Comparison of ENCODE assay signal across 2 cellular contexts in the genomic region with DNA sequence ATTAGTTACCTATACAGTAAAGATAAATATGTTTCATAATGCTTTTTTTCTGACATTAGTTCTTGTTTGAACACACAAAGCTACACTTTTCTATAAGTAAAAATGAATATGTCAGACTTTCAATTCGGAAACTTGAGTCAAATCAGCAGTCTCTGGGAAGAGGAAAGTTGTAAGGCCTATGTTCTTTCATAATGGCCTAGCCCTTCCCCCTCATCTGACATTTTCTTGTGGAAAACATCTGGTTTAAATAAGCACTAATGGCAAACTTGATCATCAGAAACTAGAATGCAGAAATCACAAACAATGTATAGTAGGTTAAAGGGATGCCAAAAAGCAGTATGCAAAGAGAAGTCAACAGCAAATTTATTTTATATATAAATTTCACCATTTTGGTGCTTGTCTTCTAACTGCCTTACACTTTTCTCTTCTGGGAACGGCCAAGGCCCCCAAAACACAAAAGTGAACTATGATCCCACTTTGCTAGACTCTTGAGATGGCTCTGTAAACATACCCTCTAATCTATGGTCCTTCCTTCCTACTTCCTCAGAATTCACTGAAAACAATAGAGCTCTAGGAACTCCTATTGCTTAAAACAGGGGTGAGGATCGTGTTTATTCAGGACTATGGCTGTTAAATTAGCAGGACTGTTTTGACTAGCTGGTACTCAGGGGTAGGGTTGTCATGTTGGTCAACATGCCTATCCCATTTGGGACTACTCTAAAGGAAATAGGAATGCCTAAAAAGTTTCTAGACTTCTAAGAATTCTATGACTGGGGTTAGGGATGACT.
TF ChIP-seq lines count a peak whose summit lies in the region.

No MANE protein-coding gene starts in this region.

TF ChIP-seq in HEK293, 187 proteins besides CTCF, POLR2A, EP300 and RAD21 (continued from another document):
- TF ChIP-seq, protein P1, sequence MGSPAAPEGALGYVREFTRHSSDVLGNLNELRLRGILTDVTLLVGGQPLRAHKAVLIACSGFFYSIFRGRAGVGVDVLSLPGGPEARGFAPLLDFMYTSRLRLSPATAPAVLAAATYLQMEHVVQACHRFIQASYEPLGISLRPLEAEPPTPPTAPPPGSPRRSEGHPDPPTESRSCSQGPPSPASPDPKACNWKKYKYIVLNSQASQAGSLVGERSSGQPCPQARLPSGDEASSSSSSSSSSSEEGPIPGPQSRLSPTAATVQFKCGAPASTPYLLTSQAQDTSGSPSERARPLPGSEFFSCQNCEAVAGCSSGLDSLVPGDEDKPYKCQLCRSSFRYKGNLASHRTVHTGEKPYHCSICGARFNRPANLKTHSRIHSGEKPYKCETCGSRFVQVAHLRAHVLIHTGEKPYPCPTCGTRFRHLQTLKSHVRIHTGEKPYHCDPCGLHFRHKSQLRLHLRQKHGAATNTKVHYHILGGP (tag by site-specific recombination; IDR thresholded peaks at IDR 0.05): 0 out of 2 replicates have a peak, but pooled peaks have one; percentile 41

TF ChIP-seq in GM12878, 131 proteins besides CTCF, POLR2A, EP300 and RAD21 (continued from another document and continues in another):
- TF ChIP-seq TCF3 (IDR thresholded peaks at IDR 0.05; ENCODE audit: borderline replicate concordance, insufficient read depth, low read depth, low read length): 0 out of 2 replicates have a peak, but pooled peaks have one; percentile 53
- TF ChIP-seq YY1 (IDR thresholded peaks at IDR 0.05; ENCODE audit: low read depth, low read length): no peak
- no peak for TF ChIP-seq MXI1 (IDR thresholded peaks at IDR 0.05; ENCODE audit: low read depth, low read length)
- TF ChIP-seq MTA3 (IDR thresholded peaks at IDR 0.05; ENCODE audit: borderline replicate concordance, low read length): peak; percentile 95
- peak in 1 of 2 experiments; percentile 77; a peak in 1 of 4 replicates for TF ChIP-seq CEBPB (IDR thresholded peaks at IDR 0.05; ENCODE audit: borderline replicate concordance in 1 of 2, low read depth in 2 of 2, low read length in 2 of 2)
- TF ChIP-seq EED (IDR thresholded peaks at IDR 0.05; ENCODE audit: low read depth): peak; percentile 94
- TF ChIP-seq RUNX3 (IDR thresholded peaks at IDR 0.05; ENCODE audit: low read length): peak; percentile 82
- TF ChIP-seq, protein P2, sequence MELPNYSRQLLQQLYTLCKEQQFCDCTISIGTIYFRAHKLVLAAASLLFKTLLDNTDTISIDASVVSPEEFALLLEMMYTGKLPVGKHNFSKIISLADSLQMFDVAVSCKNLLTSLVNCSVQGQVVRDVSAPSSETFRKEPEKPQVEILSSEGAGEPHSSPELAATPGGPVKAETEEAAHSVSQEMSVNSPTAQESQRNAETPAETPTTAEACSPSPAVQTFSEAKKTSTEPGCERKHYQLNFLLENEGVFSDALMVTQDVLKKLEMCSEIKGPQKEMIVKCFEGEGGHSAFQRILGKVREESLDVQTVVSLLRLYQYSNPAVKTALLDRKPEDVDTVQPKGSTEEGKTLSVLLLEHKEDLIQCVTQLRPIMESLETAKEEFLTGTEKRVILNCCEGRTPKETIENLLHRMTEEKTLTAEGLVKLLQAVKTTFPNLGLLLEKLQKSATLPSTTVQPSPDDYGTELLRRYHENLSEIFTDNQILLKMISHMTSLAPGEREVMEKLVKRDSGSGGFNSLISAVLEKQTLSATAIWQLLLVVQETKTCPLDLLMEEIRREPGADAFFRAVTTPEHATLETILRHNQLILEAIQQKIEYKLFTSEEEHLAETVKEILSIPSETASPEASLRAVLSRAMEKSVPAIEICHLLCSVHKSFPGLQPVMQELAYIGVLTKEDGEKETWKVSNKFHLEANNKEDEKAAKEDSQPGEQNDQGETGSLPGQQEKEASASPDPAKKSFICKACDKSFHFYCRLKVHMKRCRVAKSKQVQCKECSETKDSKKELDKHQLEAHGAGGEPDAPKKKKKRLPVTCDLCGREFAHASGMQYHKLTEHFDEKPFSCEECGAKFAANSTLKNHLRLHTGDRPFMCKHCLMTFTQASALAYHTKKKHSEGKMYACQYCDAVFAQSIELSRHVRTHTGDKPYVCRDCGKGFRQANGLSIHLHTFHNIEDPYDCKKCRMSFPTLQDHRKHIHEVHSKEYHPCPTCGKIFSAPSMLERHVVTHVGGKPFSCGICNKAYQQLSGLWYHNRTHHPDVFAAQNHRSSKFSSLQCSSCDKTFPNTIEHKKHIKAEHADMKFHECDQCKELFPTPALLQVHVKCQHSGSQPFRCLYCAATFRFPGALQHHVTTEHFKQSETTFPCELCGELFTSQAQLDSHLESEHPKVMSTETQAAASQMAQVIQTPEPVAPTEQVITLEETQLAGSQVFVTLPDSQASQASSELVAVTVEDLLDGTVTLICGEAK (IDR thresholded peaks at IDR 0.05; ENCODE audit: borderline replicate concordance): no peak
- peak; percentile 27; the same call in 1 of the 2 replicates for TF ChIP-seq ATF7 (IDR thresholded peaks at IDR 0.05; ENCODE audit: low read depth)
- peak; percentile 94; the same call in 1 of the 2 replicates for TF ChIP-seq FOXM1 (IDR thresholded peaks at IDR 0.05; ENCODE audit: low read depth, low read length)
- no peak for TF ChIP-seq PML (IDR thresholded peaks at IDR 0.05; ENCODE audit: low read length)
- TF ChIP-seq NFIC (IDR thresholded peaks at IDR 0.05; ENCODE audit: low read depth, low read length): peak; percentile 98
- peak; percentile 33; the same call in 1 of the 3 replicates for TF ChIP-seq POU2F2 (IDR thresholded peaks at IDR 0.05; ENCODE audit: borderline replicate concordance, low read depth, low read length)
- TF ChIP-seq, protein P3, sequence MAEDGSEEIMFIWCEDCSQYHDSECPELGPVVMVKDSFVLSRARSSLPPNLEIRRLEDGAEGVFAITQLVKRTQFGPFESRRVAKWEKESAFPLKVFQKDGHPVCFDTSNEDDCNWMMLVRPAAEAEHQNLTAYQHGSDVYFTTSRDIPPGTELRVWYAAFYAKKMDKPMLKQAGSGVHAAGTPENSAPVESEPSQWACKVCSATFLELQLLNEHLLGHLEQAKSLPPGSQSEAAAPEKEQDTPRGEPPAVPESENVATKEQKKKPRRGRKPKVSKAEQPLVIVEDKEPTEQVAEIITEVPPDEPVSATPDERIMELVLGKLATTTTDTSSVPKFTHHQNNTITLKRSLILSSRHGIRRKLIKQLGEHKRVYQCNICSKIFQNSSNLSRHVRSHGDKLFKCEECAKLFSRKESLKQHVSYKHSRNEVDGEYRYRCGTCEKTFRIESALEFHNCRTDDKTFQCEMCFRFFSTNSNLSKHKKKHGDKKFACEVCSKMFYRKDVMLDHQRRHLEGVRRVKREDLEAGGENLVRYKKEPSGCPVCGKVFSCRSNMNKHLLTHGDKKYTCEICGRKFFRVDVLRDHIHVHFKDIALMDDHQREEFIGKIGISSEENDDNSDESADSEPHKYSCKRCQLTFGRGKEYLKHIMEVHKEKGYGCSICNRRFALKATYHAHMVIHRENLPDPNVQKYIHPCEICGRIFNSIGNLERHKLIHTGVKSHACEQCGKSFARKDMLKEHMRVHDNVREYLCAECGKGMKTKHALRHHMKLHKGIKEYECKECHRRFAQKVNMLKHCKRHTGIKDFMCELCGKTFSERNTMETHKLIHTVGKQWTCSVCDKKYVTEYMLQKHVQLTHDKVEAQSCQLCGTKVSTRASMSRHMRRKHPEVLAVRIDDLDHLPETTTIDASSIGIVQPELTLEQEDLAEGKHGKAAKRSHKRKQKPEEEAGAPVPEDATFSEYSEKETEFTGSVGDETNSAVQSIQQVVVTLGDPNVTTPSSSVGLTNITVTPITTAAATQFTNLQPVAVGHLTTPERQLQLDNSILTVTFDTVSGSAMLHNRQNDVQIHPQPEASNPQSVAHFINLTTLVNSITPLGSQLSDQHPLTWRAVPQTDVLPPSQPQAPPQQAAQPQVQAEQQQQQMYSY (CRISPR knock-in tag; IDR thresholded peaks at IDR 0.05): 0 out of 2 replicates have a peak, but pooled peaks have one; percentile 29
- TF ChIP-seq ETV6 (conservative IDR thresholded peaks at IDR 0.05 in 1 of 2, IDR thresholded peaks at IDR 0.05 in 1 of 2; ENCODE audit: borderline replicate concordance in 1 of 2, low read depth in 1 of 2): peak in 1 of 2 experiments; percentile 97; a peak in 2 of 4 replicates
- TF ChIP-seq STAT1 (conservative IDR thresholded peaks at IDR 0.05): no peak
- TF ChIP-seq, protein P4, sequence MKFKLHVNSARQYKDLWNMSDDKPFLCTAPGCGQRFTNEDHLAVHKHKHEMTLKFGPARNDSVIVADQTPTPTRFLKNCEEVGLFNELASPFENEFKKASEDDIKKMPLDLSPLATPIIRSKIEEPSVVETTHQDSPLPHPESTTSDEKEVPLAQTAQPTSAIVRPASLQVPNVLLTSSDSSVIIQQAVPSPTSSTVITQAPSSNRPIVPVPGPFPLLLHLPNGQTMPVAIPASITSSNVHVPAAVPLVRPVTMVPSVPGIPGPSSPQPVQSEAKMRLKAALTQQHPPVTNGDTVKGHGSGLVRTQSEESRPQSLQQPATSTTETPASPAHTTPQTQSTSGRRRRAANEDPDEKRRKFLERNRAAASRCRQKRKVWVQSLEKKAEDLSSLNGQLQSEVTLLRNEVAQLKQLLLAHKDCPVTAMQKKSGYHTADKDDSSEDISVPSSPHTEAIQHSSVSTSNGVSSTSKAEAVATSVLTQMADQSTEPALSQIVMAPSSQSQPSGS (IDR thresholded peaks at IDR 0.05; ENCODE audit: low read length): peak; percentile 91
- TF ChIP-seq SRF (IDR thresholded peaks at IDR 0.05; ENCODE audit: low read depth in 2 of 2, low read length in 2 of 2): peak in 1 of 2 experiments; percentile 46; a peak in 1 of 4 replicates
- 0 out of 2 replicates have a peak, but pooled peaks have one; percentile 38 for TF ChIP-seq ZNF217 (IDR thresholded peaks at IDR 0.05)
- TF ChIP-seq, protein P5, sequence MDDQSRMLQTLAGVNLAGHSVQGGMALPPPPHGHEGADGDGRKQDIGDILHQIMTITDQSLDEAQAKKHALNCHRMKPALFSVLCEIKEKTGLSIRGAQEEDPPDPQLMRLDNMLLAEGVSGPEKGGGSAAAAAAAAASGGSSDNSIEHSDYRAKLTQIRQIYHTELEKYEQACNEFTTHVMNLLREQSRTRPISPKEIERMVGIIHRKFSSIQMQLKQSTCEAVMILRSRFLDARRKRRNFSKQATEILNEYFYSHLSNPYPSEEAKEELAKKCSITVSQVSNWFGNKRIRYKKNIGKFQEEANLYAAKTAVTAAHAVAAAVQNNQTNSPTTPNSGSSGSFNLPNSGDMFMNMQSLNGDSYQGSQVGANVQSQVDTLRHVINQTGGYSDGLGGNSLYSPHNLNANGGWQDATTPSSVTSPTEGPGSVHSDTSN (IDR thresholded peaks at IDR 0.05; ENCODE audit: insufficient replicate concordance, low read depth, low read length): no peak
- TF ChIP-seq, protein P6, sequence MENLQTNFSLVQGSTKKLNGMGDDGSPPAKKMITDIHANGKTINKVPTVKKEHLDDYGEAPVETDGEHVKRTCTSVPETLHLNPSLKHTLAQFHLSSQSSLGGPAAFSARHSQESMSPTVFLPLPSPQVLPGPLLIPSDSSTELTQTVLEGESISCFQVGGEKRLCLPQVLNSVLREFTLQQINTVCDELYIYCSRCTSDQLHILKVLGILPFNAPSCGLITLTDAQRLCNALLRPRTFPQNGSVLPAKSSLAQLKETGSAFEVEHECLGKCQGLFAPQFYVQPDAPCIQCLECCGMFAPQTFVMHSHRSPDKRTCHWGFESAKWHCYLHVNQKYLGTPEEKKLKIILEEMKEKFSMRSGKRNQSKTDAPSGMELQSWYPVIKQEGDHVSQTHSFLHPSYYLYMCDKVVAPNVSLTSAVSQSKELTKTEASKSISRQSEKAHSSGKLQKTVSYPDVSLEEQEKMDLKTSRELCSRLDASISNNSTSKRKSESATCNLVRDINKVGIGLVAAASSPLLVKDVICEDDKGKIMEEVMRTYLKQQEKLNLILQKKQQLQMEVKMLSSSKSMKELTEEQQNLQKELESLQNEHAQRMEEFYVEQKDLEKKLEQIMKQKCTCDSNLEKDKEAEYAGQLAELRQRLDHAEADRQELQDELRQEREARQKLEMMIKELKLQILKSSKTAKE (IDR thresholded peaks at IDR 0.05; ENCODE audit: low read depth, poor library complexity, severe bottlenecking): peak; percentile 84
- TF ChIP-seq BCL11A (IDR thresholded peaks at IDR 0.05; ENCODE audit: low read depth, low read length): peak; percentile 62; the same call in 1 of the 2 replicates
- TF ChIP-seq IRF4 (IDR thresholded peaks at IDR 0.05; ENCODE audit: low read depth, low read length): peak; percentile 90
- TF ChIP-seq TCF12 (IDR thresholded peaks at IDR 0.05; ENCODE audit: low read depth, low read length): 0 out of 2 replicates have a peak, but pooled peaks have one; percentile 19
- peak; percentile 66; the same call in 1 of the 2 replicates for TF ChIP-seq MEF2A (IDR thresholded peaks at IDR 0.05; ENCODE audit: insufficient read depth, low read depth, low read length)
- TF ChIP-seq, protein P7, sequence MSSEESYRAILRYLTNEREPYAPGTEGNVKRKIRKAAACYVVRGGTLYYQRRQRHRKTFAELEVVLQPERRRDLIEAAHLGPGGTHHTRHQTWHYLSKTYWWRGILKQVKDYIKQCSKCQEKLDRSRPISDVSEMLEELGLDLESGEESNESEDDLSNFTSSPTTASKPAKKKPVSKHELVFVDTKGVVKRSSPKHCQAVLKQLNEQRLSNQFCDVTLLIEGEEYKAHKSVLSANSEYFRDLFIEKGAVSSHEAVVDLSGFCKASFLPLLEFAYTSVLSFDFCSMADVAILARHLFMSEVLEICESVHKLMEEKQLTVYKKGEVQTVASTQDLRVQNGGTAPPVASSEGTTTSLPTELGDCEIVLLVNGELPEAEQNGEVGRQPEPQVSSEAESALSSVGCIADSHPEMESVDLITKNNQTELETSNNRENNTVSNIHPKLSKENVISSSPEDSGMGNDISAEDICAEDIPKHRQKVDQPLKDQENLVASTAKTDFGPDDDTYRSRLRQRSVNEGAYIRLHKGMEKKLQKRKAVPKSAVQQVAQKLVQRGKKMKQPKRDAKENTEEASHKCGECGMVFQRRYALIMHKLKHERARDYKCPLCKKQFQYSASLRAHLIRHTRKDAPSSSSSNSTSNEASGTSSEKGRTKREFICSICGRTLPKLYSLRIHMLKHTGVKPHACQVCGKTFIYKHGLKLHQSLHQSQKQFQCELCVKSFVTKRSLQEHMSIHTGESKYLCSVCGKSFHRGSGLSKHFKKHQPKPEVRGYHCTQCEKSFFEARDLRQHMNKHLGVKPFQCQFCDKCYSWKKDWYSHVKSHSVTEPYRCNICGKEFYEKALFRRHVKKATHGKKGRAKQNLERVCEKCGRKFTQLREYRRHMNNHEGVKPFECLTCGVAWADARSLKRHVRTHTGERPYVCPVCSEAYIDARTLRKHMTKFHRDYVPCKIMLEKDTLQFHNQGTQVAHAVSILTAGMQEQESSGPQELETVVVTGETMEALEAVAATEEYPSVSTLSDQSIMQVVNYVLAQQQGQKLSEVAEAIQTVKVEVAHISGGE (CRISPR knock-in tag; IDR thresholded peaks at IDR 0.05): no peak
- TF ChIP-seq EGR1 (IDR thresholded peaks at IDR 0.05; ENCODE audit: borderline replicate concordance in 1 of 2, low read depth in 2 of 2, low read length in 2 of 2): peak in 1 of 2 experiments; percentile 34; a peak in 1 of 3 replicates
- TF ChIP-seq, protein P8, sequence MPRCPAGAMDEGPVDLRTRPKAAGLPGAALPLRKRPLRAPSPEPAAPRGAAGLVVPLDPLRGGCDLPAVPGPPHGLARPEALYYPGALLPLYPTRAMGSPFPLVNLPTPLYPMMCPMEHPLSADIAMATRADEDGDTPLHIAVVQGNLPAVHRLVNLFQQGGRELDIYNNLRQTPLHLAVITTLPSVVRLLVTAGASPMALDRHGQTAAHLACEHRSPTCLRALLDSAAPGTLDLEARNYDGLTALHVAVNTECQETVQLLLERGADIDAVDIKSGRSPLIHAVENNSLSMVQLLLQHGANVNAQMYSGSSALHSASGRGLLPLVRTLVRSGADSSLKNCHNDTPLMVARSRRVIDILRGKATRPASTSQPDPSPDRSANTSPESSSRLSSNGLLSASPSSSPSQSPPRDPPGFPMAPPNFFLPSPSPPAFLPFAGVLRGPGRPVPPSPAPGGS (IDR thresholded peaks at IDR 0.05; ENCODE audit: borderline replicate concordance, insufficient read depth, low read depth, low read length, poor library complexity, severe bottlenecking): peak; percentile 71
- TF ChIP-seq CREB1 (IDR thresholded peaks at IDR 0.05; ENCODE audit: low read depth): peak; percentile 56; the same call in 1 of the 2 replicates
- TF ChIP-seq IKZF2 (IDR thresholded peaks at IDR 0.05): peak; percentile 60 to 79; a peak in 3 of 4 replicates
- TF ChIP-seq SREBF1 (IDR thresholded peaks at IDR 0.05; ENCODE audit: low read length): 0 out of 2 replicates have a peak, but pooled peaks have one; percentile 19
- TF ChIP-seq JUNB (IDR thresholded peaks at IDR 0.05): peak; percentile 99
